8 cellular contexts compared by ENCODE assay signal in genomic region chr2:73112913-73113633, GRCh38. TPM values are rescaled to one million over a fixed set of nuclear protein-coding genes. Genes with fewer than 3 reads are reported as not detected.
A peak's percentile ranks its signal among the peaks of the same experiment; 100 is the strongest.
DNase-seq lines count a peak whose midpoint lies in the region; ATAC-seq and TF ChIP-seq lines count a peak whose summit lies in the region.

Gene RAB11FIP5, minus strand, starts transcription at chr2:73112948. Its CDS starts 171 bp downstream, at chr2:73112777.

- peaks cover 5% of the 10 kb centered on the region for H3K4me1 ChIP-seq in NT2/D1 (ENCODE audit: insufficient read depth, insufficient read length)

- POLR2A ChIA-PET in AG04449 (lab: Yijun Ruan, JAX): interaction anchor here (1.2 to 2.3 kb wide), 3 partner anchors 16 to 49 kb away, joined by 3 to 12 read pairs (median 5); no protein-coding TSS in a partner anchor

- H3K36me3 Mint-ChIP-seq in mesothelial cell of epicardium: no peaks in the 10 kb centered on the region

- peak within 1 kb of the TSS; percentile 79 for H3K4me3 Mint-ChIP-seq in mesothelial cell of epicardium

- H3K4me1 Mint-ChIP-seq in mesothelial cell of epicardium: peaks cover 20% of the 10 kb centered on the region

- H3K27me3 Mint-ChIP-seq in mesothelial cell of epicardium (ENCODE audit: low read depth): peaks cover 9% of the 10 kb centered on the region

- H3K36me3 ChIP-seq in NT2/D1 (ENCODE audit: insufficient read depth, insufficient read length, low read length): peaks cover 6% of the 10 kb centered on the region

- no peaks in the 10 kb centered on the region for H3K9me3 Mint-ChIP-seq in mesothelial cell of epicardium

- ATAC-seq in GM18868 (IDR thresholded peaks at IDR 0.05; ENCODE audit: unreplicated experiment) (peak; percentile 76), HG03175 (IDR thresholded peaks at IDR 0.05; ENCODE audit: unreplicated experiment) (peak; percentile 65)

- H3K4me3 ChIP-seq in AG04449 (ENCODE audit: low read depth, low read length) (peak within 1 kb of the TSS; percentile 83), NT2/D1 (ENCODE audit: insufficient read length, low read depth) (peak within 1 kb of the TSS; percentile 72)

- CTCF ChIA-PET in AG04449 (lab: Yijun Ruan, JAX): interaction anchor here (0.6 to 2.6 kb wide), 10 partner anchors 8 to 225 kb away, joined by 3 to 17 read pairs (median 5); no protein-coding TSS in a partner anchor

- no peaks in the 10 kb centered on the region for H3K9me3 ChIP-seq in NT2/D1 (ENCODE audit: insufficient read depth, low read length)

- DNase-seq in AG04449 (ENCODE audit: low read depth, low spot score): no peak
- DNase-seq in NT2/D1 (ENCODE audit: low read depth, low spot score): no peak
- DNase-seq in activated T-cell treated with anti-CD3 and anti-CD28 coated beads for 4 hours: peak; percentile 74
- DNase-seq in epidermal melanocyte (ENCODE audit: insufficient read length, low spot score): peak; percentile 42
- DNase-seq in mesothelial cell of epicardium (ENCODE audit: low spot score in 2 of 2, unreplicated experiment in 2 of 2): peak; percentile 77 to 84
- peak; percentile 45 for DNase-seq in stimulated activated CD8-positive, alpha-beta memory T cell treated with anti-CD3 and anti-CD28 coated beads, Interleukin-15, amount 100 ng/mL, for 1 hour (ENCODE audit: low read depth)

- H3K27me3 ChIP-seq in NT2/D1 (ENCODE audit: insufficient read depth, insufficient read length): peaks cover 3% of the 10 kb centered on the region

- H3K9ac ChIP-seq in NT2/D1 (ENCODE audit: insufficient read length, low read depth): peak within 1 kb of the TSS; percentile 86

- peak within 1 kb of the TSS; percentile 83 for H3K27ac Mint-ChIP-seq in mesothelial cell of epicardium

- TF ChIP-seq CTCF in AG04449 (IDR thresholded peaks at IDR 0.05; ENCODE audit: insufficient read depth, low read length, missing control alignments): no peak
- no peak for TF ChIP-seq CTCF in mesothelial cell of epicardium (IDR thresholded peaks at IDR 0.05; ENCODE audit: unreplicated experiment)

RNA-seq across cellular contexts. Expression of gene RAB11FIP5, which starts in this region (rescaled TPM):
- 23.3 to 25.4 TPM (median 25.1 TPM) in 3 replicates for total RNA-seq in mesothelial cell of epicardium

Comparison
In these comparisons a context has a peak if more than half of its experiments do, and no peak if none do; other contexts are left out.
1. DNase-seq: peak in activated T-cell treated with anti-CD3 and anti-CD28 coated beads for 4 hours (single experiment), epidermal melanocyte (single experiment), mesothelial cell of epicardium (2 of 2) and stimulated activated CD8-positive, alpha-beta memory T cell treated with anti-CD3 and anti-CD28 coated beads, Interleukin-15, amount 100 ng/mL, for 1 hour (single experiment); none in AG04449 (single experiment) and NT2/D1 (single experiment).